Comparison of ENCODE assay signal across 11 cellular contexts in genomic region chr9:34591911-34592866, GRCh38. TPM values are rescaled to one million over a fixed set of nuclear protein-coding genes. Genes with fewer than 3 reads are reported as not detected.
DNase-seq lines count a peak whose midpoint lies in the region; ATAC-seq and TF ChIP-seq lines count a peak whose summit lies in the region.
"Had no signal": no experiment of that assay in that cellular context is flagged by ENCODE, and none has a peak within 500 bp of the region (broad histone marks: within the 10 kb centered on the region; RNA-seq: fewer than 3 reads in every experiment).

No MANE protein-coding gene starts in this region.

- H2BK15ac ChIP-seq in neuronal stem cell (ENCODE audit: low read length), result no peak overlapping the region

- peak overlapping the region; percentile 9 for H3K18ac ChIP-seq in neuronal stem cell (ENCODE audit: low read length)

- no peak overlapping the region for H2AK5ac ChIP-seq in neuronal stem cell (ENCODE audit: low read depth, low read length)

- WGBS in neuronal stem cell (ENCODE audit: extremely low coverage in 2 of 2, insufficient read length in 2 of 2, insufficient replicate concordance in 1 of 2), 2 donors, result no CpG with 5 or more reads among the region's 17 CpGs

- no peak overlapping the region for H3K4me2 ChIP-seq in neuronal stem cell (ENCODE audit: insufficient read depth, low read length, poor library complexity, severe bottlenecking)

- peak overlapping the region; percentile 85 for H3K27ac ChIP-seq in caudate nucleus (ENCODE audit: low read depth, low read length)
- no peak overlapping the region for H3K27ac ChIP-seq in neuronal stem cell (replicated peaks; ENCODE audit: low read length)
- H3K27ac ChIP-seq in upper lobe of right lung, result no peak overlapping the region

- H3K14ac ChIP-seq in neuronal stem cell (ENCODE audit: low read length), result no peak overlapping the region

- H3K9ac ChIP-seq in neuronal stem cell (ENCODE audit: low read depth, low read length, poor library complexity), result no peak overlapping the region

- H2BK120ac ChIP-seq in neuronal stem cell (ENCODE audit: low read depth, low read length), result no peak overlapping the region

- intact Hi-C loops in upper lobe of right lung (cut with DNase I), result no loop called here

- H3K4me1 ChIP-seq in neuronal stem cell (ENCODE audit: control insufficient read depth in 2 of 2, insufficient read depth in 1 of 2, low read depth in 1 of 2, low read length in 2 of 2) (peaks cover 23 to 35% of the 10 kb centered on the region in 2 donors), upper lobe of right lung (peaks cover 27% of the 10 kb centered on the region)

- TF ChIP-seq CTCF in upper lobe of right lung (IDR thresholded peaks at IDR 0.05), result no peak

- H3K79me1 ChIP-seq in neuronal stem cell (ENCODE audit: low read depth, low read length), result peaks cover 3% of the 10 kb centered on the region

- H4K91ac ChIP-seq in neuronal stem cell (ENCODE audit: low read depth, low read length, poor library complexity), result no peak overlapping the region

- no peak for ATAC-seq in GM19452 (IDR thresholded peaks at IDR 0.05; ENCODE audit: unreplicated experiment)
- ATAC-seq in upper lobe of right lung, result no peak

- H3K4me3 ChIP-seq in neuronal stem cell (ENCODE audit: low read length in 2 of 2) (no peak overlapping the region), upper lobe of right lung (no peak overlapping the region)
- H3K4me3 ChIP-seq: lung had no signal

- no peaks in the 10 kb centered on the region for H3K9me3 ChIP-seq in neuronal stem cell (replicated peaks in 1 of 2; ENCODE audit: control insufficient read depth in 2 of 2, insufficient read depth in 1 of 2, low read depth in 1 of 2, low read length in 2 of 2)
- no peaks in the 10 kb centered on the region for H3K9me3 ChIP-seq in upper lobe of right lung

- peak overlapping the region; percentile 55 for H2AFZ ChIP-seq in neuronal stem cell (ENCODE audit: low read length)

- no peak overlapping the region for H3K4ac ChIP-seq in neuronal stem cell (ENCODE audit: low read length)

- H2BK12ac ChIP-seq in neuronal stem cell (ENCODE audit: low read length), result no peak overlapping the region

- no peak for TF ChIP-seq POLR2A in erythroblast (IDR thresholded peaks at IDR 0.05; ENCODE audit: low read length)

- no peak overlapping the region for H4K8ac ChIP-seq in neuronal stem cell (ENCODE audit: low read depth, low read length)

- H3K36me3 ChIP-seq in neuronal stem cell (replicated peaks in 1 of 2; ENCODE audit: control insufficient read depth in 2 of 2, insufficient read depth in 2 of 2, low read length in 2 of 2) (peaks cover 0 to 9% of the 10 kb centered on the region in 2 donors), upper lobe of right lung (no peaks in the 10 kb centered on the region)

- no peak overlapping the region for H2BK5ac ChIP-seq in neuronal stem cell (ENCODE audit: low read length)

- DNase-seq in NOMO-1 (lab: John Stamatoyannopoulos, UW; ENCODE audit: unreplicated experiment in 2 of 2) (peak; percentile 53 to 60), NOMO-1 treated with dmso at 0.1 percent for 144 hours (lab: John Stamatoyannopoulos, UW; ENCODE audit: unreplicated experiment) (no peak), caudate nucleus (lab: John Stamatoyannopoulos, UW) (peak in 1 of 61 donors; percentile 36), neuronal stem cell (ENCODE audit: low spot score) (no peak), erythroblast (lab: John Stamatoyannopoulos, UW) (no peak), upper lobe of right lung (no peak)
- DNase-seq: SHP77 treated with DMSO at 0.1 percent for 48 hours had no signal

- no peak for TF ChIP-seq RAD21 in Ishikawa (IDR thresholded peaks at IDR 0.05; ENCODE audit: low read depth)

- no peak overlapping the region for H3K23ac ChIP-seq in neuronal stem cell (ENCODE audit: low read depth, low read length, poor library complexity)

- no peak for TF ChIP-seq EP300 in Ishikawa (IDR thresholded peaks at IDR 0.05; ENCODE audit: borderline replicate concordance)

- H3K27me3 ChIP-seq in neuronal stem cell (ENCODE audit: control insufficient read depth in 3 of 3, insufficient read depth in 3 of 3, low read depth in 1 of 3, low read length in 3 of 3) (peaks cover 4 to 56% (median 29%) of the 10 kb centered on the region in 3 experiments), upper lobe of right lung (peaks cover 57% of the 10 kb centered on the region)

TF ChIP-seq in Ishikawa, 13 proteins besides CTCF, POLR2A, EP300 and RAD21:
- TF ChIP-seq MAX (IDR thresholded peaks at IDR 0.05) (peak; percentile 34; the same call in 1 of the 2 replicates), NFIC (IDR thresholded peaks at IDR 0.05) (no peak)

RNA-seq across cellular contexts. Expression of gene CNTFR, which starts 2.7 kb away (rescaled TPM):
- 127 TPM for polyA plus RNA-seq in neuronal stem cell (2013, experiment 1 of 2)
- polyA plus RNA-seq in neuronal stem cell (2013, experiment 2 of 2), result 126 TPM
- total RNA-seq in upper lobe of right lung, result 2.9 TPM
- total RNA-seq: activated CD8-positive, alpha-beta T cell treated with anti-CD3 and anti-CD28 coated beads, Interleukin-2, amount 10 ng/mL, durations not matched to agents 7 days and 5 days had no signal

RNA-seq across cellular contexts. Expression of gene RPP25L, which starts 19.7 kb away (rescaled TPM):
- 53.6 TPM for polyA plus RNA-seq in neuronal stem cell (2013, experiment 1 of 2)
- polyA plus RNA-seq in neuronal stem cell (2013, experiment 2 of 2), result 52.2 TPM
- total RNA-seq in upper lobe of right lung, result 16.7 TPM

RNA-seq across cellular contexts. Expression of gene DCTN3, which starts 28.1 kb away (rescaled TPM):
- 135 TPM for polyA plus RNA-seq in neuronal stem cell (2013, experiment 1 of 2)
- polyA plus RNA-seq in neuronal stem cell (2013, experiment 2 of 2), result 139 TPM
- 59.3 TPM for total RNA-seq in upper lobe of right lung

RNA-seq across cellular contexts. Expression of gene ARID3C, which starts 36.7 kb away (rescaled TPM):
- polyA plus RNA-seq in neuronal stem cell (2013, experiment 1 of 2), result 19.3 TPM
- 19.1 TPM for polyA plus RNA-seq in neuronal stem cell (2013, experiment 2 of 2)
- total RNA-seq in upper lobe of right lung, result not detected
- total RNA-seq: lung had no signal
- polyA plus RNA-seq: lung had no signal

RNA-seq across cellular contexts. Expression of gene SIGMAR1, which starts 45.4 kb away (rescaled TPM):
- 108 TPM for polyA plus RNA-seq in neuronal stem cell (2013, experiment 1 of 2)
- polyA plus RNA-seq in neuronal stem cell (2013, experiment 2 of 2), result 104 TPM
- total RNA-seq in upper lobe of right lung, result 40.5 TPM

Comparison
In these comparisons a context has a peak if more than half of its experiments do, and no peak if none do; other contexts are left out.
1. DNase-seq: peak in NOMO-1 (2 of 2); none in NOMO-1 treated with dmso at 0.1 percent for 144 hours (single experiment), neuronal stem cell (single experiment), erythroblast (0 of 2) and upper lobe of right lung (single experiment).